In genomic region chr1:116494745-116495144, GRCh38 we compare ENCODE assay signal across 1 cellular context.
TF ChIP-seq lines count a peak whose summit lies in the region.

No MANE protein-coding gene starts in this region.

TF ChIP-seq in H1, 55 proteins besides CTCF, POLR2A, EP300 and RAD21:
- no peak for TF ChIP-seq USF2 (IDR thresholded peaks at IDR 0.05; ENCODE audit: low read length)
- TF ChIP-seq HDAC6 (IDR thresholded peaks at IDR 0.05; ENCODE audit: low read depth, low read length): no peak
- no peak for TF ChIP-seq ZNF274 (IDR thresholded peaks at IDR 0.05; ENCODE audit: borderline replicate concordance, extremely low read depth, low read length)
- no peak for TF ChIP-seq SP1 (IDR thresholded peaks at IDR 0.05; ENCODE audit: low read depth, low read length)
- TF ChIP-seq SP4 (IDR thresholded peaks at IDR 0.05; ENCODE audit: low read length): no peak
- no peak for TF ChIP-seq KDM1A (IDR thresholded peaks at IDR 0.05; ENCODE audit: borderline replicate concordance, low read length)
- TF ChIP-seq TBP (IDR thresholded peaks at IDR 0.05; ENCODE audit: low read depth, low read length): no peak
- no peak for TF ChIP-seq SP2 (IDR thresholded peaks at IDR 0.05; ENCODE audit: low read length)
- TF ChIP-seq SUZ12 (IDR thresholded peaks at IDR 0.05; ENCODE audit: low read length): no peak
- no peak for TF ChIP-seq CBX5 (IDR thresholded peaks at IDR 0.05; ENCODE audit: low read depth, low read length)
- no peak for TF ChIP-seq HDAC2 (IDR thresholded peaks at IDR 0.05; ENCODE audit: borderline replicate concordance in 1 of 2, low read depth in 2 of 2, low read length in 2 of 2)
- no peak for TF ChIP-seq POLR2AphosphoS5 (IDR thresholded peaks at IDR 0.05; ENCODE audit: low read depth, low read length)
- no peak for TF ChIP-seq GABPA (IDR thresholded peaks at IDR 0.05; ENCODE audit: borderline replicate concordance, insufficient read depth, low read length)
